In the genomic region with DNA sequence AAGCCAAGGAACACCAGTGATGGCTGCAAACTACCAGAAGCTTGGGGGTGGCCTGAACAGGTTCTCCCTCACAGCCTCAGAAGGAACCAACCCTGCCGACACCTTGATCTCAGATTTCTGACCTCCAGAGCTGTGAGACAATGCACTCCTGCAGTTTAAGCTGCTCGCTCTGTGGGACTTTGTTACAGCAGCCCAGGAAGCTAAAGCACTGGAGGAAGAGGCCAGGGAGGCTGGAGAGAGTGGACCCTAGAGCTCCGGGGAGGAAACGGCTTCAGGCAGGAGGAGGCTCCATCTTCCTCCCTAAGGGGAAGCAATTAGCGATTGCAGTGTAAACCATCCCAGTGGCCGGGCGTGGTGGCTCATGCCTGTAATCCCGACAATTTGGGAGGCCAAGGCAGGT, we compare ENCODE assay signal across 1 cellular context.
TF ChIP-seq lines count a peak whose summit lies in the region.

No MANE protein-coding gene starts in this region.

TF ChIP-seq in GM23338, 12 proteins besides CTCF, POLR2A, EP300 and RAD21 (continued from another document):
- TF ChIP-seq, protein P1, sequence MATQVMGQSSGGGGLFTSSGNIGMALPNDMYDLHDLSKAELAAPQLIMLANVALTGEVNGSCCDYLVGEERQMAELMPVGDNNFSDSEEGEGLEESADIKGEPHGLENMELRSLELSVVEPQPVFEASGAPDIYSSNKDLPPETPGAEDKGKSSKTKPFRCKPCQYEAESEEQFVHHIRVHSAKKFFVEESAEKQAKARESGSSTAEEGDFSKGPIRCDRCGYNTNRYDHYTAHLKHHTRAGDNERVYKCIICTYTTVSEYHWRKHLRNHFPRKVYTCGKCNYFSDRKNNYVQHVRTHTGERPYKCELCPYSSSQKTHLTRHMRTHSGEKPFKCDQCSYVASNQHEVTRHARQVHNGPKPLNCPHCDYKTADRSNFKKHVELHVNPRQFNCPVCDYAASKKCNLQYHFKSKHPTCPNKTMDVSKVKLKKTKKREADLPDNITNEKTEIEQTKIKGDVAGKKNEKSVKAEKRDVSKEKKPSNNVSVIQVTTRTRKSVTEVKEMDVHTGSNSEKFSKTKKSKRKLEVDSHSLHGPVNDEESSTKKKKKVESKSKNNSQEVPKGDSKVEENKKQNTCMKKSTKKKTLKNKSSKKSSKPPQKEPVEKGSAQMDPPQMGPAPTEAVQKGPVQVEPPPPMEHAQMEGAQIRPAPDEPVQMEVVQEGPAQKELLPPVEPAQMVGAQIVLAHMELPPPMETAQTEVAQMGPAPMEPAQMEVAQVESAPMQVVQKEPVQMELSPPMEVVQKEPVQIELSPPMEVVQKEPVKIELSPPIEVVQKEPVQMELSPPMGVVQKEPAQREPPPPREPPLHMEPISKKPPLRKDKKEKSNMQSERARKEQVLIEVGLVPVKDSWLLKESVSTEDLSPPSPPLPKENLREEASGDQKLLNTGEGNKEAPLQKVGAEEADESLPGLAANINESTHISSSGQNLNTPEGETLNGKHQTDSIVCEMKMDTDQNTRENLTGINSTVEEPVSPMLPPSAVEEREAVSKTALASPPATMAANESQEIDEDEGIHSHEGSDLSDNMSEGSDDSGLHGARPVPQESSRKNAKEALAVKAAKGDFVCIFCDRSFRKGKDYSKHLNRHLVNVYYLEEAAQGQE (IDR thresholded peaks at IDR 0.05; ENCODE audit: unreplicated experiment): no peak
- no peak for TF ChIP-seq EZH2 (IDR thresholded peaks at IDR 0.05; ENCODE audit: low read depth, unreplicated experiment)
- no peak for TF ChIP-seq ZNF331 (CRISPR knock-in tag; IDR thresholded peaks at IDR 0.05; ENCODE audit: low read depth)
- TF ChIP-seq, protein P2, sequence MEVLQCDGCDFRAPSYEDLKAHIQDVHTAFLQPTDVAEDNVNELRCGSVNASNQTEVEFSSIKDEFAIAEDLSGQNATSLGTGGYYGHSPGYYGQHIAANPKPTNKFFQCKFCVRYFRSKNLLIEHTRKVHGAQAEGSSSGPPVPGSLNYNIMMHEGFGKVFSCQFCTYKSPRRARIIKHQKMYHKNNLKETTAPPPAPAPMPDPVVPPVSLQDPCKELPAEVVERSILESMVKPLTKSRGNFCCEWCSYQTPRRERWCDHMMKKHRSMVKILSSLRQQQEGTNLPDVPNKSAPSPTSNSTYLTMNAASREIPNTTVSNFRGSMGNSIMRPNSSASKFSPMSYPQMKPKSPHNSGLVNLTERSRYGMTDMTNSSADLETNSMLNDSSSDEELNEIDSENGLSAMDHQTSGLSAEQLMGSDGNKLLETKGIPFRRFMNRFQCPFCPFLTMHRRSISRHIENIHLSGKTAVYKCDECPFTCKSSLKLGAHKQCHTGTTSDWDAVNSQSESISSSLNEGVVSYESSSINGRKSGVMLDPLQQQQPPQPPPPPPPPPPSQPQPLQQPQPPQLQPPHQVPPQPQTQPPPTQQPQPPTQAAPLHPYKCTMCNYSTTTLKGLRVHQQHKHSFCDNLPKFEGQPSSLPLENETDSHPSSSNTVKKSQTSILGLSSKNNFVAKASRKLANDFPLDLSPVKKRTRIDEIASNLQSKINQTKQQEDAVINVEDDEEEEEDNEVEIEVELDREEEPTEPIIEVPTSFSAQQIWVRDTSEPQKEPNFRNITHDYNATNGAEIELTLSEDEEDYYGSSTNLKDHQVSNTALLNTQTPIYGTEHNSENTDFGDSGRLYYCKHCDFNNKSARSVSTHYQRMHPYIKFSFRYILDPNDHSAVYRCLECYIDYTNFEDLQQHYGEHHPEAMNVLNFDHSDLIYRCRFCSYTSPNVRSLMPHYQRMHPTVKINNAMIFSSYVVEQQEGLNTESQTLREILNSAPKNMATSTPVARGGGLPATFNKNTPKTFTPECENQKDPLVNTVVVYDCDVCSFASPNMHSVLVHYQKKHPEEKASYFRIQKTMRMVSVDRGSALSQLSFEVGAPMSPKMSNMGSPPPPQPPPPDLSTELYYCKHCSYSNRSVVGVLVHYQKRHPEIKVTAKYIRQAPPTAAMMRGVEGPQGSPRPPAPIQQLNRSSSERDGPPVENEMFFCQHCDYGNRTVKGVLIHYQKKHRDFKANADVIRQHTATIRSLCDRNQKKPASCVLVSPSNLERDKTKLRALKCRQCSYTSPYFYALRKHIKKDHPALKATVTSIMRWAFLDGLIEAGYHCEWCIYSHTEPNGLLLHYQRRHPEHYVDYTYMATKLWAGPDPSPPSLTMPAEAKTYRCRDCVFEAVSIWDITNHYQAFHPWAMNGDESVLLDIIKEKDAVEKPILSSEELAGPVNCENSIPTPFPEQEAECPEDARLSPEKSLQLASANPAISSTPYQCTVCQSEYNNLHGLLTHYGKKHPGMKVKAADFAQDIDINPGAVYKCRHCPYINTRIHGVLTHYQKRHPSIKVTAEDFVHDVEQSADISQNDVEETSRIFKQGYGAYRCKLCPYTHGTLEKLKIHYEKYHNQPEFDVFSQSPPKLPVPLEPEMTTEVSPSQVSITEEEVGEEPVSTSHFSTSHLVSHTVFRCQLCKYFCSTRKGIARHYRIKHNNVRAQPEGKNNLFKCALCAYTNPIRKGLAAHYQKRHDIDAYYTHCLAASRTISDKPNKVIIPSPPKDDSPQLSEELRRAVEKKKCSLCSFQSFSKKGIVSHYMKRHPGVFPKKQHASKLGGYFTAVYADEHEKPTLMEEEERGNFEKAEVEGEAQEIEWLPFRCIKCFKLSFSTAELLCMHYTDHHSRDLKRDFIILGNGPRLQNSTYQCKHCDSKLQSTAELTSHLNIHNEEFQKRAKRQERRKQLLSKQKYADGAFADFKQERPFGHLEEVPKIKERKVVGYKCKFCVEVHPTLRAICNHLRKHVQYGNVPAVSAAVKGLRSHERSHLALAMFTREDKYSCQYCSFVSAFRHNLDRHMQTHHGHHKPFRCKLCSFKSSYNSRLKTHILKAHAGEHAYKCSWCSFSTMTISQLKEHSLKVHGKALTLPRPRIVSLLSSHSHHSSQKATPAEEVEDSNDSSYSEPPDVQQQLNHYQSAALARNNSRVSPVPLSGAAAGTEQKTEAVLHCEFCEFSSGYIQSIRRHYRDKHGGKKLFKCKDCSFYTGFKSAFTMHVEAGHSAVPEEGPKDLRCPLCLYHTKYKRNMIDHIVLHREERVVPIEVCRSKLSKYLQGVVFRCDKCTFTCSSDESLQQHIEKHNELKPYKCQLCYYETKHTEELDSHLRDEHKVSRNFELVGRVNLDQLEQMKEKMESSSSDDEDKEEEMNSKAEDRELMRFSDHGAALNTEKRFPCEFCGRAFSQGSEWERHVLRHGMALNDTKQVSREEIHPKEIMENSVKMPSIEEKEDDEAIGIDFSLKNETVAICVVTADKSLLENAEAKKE (CRISPR knock-in tag; IDR thresholded peaks at IDR 0.05): no peak
- TF ChIP-seq ZNF114 (CRISPR knock-in tag; IDR thresholded peaks at IDR 0.05): no peak
- TF ChIP-seq CREB1 (CRISPR knock-in tag; IDR thresholded peaks at IDR 0.05; ENCODE audit: low read depth): no peak
- no peak for TF ChIP-seq STAT1 (IDR thresholded peaks at IDR 0.05; ENCODE audit: unreplicated experiment)
- TF ChIP-seq, protein P3, sequence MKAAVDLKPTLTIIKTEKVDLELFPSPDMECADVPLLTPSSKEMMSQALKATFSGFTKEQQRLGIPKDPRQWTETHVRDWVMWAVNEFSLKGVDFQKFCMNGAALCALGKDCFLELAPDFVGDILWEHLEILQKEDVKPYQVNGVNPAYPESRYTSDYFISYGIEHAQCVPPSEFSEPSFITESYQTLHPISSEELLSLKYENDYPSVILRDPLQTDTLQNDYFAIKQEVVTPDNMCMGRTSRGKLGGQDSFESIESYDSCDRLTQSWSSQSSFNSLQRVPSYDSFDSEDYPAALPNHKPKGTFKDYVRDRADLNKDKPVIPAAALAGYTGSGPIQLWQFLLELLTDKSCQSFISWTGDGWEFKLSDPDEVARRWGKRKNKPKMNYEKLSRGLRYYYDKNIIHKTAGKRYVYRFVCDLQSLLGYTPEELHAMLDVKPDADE (IDR thresholded peaks at IDR 0.05): no peak
- no peak for TF ChIP-seq NANOG (IDR thresholded peaks at IDR 0.05; ENCODE audit: borderline replicate concordance)
- TF ChIP-seq JUNB (IDR thresholded peaks at IDR 0.05; ENCODE audit: unreplicated experiment): no peak
